1 cellular context compared by ENCODE assay signal in the genomic region with DNA sequence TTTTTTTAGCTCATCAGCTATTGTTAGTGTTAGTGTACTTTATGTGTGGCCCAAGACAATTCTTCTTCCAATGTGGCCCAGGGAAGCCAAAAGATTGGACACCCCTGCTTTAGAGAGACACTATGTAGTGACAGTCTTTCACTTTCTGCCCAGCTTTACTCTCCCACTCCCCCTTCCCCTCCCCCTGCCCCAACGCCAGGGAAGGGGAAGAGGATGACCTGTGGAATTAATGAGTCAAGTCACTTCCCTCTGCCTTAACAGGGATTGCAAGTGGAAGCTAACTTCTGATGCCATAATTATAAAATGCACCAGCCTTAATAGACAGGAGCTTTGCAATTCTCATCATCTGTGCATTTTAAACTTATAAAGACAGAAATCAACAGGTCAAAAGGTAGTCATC.
TF ChIP-seq lines count a peak whose summit lies in the region.

No MANE protein-coding gene starts in this region.

TF ChIP-seq in IMR-90, 13 proteins besides CTCF, POLR2A, EP300 and RAD21:
- TF ChIP-seq BHLHE40 (IDR thresholded peaks at IDR 0.05; ENCODE audit: low read depth, low read length): no peak
